Comparison of ENCODE assay signal across 3 cellular contexts in genomic region chr7:107056058-107056457, GRCh38. TPM values are rescaled to one million over a fixed set of nuclear protein-coding genes. Genes with fewer than 3 reads are reported as not detected.
A peak's percentile ranks its signal among the peaks of the same experiment; 100 is the strongest.
DNase-seq lines count a peak whose midpoint lies in the region; ATAC-seq, FAIRE-seq and TF ChIP-seq lines count a peak whose summit lies in the region.
"Not testable (repeated sequence)": the region's sequence is repeated elsewhere in the genome, so short reads cannot be mapped to it uniquely, and the experiment has no call there.

No MANE protein-coding gene starts in this region.

- not testable (repeated sequence) for BruUV-seq in K562 (replicated peaks; lab: Mats Ljungman, UMichigan)

- not testable (repeated sequence) for H3K9me3 Mint-ChIP-seq in neural crest cell

- H3K27me3 Mint-ChIP-seq in neural crest cell (ENCODE audit: low read depth), result not testable (repeated sequence)

- H3K27ac Mint-ChIP-seq in neural crest cell (ENCODE audit: unreplicated experiment), result peak overlapping the region; percentile 71

- not testable (repeated sequence) for H3K27me3 ChIP-seq in K562 (ENCODE audit: control insufficient read depth in 2 of 2, insufficient read depth in 2 of 2, low read length in 2 of 2)

- not testable (repeated sequence) for H3K9me3 ChIP-seq in HEK293 (ENCODE audit: control insufficient read depth, insufficient read depth, low read depth, low read length); K562 (replicated peaks; ENCODE audit: control insufficient read depth, insufficient read depth, low read depth, low read length)

- H3K36me3 ChIP-seq in HEK293 (ENCODE audit: control insufficient read depth in 2 of 2, insufficient read depth in 1 of 2, low read length in 2 of 2); K562 (ENCODE audit: control insufficient read depth, insufficient read depth, low read length): not testable (repeated sequence)

- H3K4me2 ChIP-seq in K562 (ENCODE audit: insufficient read depth, low read length), result not testable (repeated sequence)

- 81% methylated on average over 3 of the region's 3 CpGs for WGBS in K562 (ENCODE audit: insufficient coverage, low coverage, missing lambda C conversion rate)

- H3K36me3 Mint-ChIP-seq in neural crest cell (ENCODE audit: low read depth), result not testable (repeated sequence)

- H3K9ac ChIP-seq in K562 (ENCODE audit: insufficient read depth in 1 of 2, low read depth in 2 of 2, low read length in 2 of 2), result not testable (repeated sequence)

- ATAC-seq in K562, result not testable (repeated sequence)

- not testable (repeated sequence) for TF ChIP-seq POLR2A in K562 (conservative IDR thresholded peaks at IDR 0.05)

- DNase-seq in K562 (ENCODE audit: extremely low read depth in 1 of 4, low spot score in 3 of 4); neural crest cell (ENCODE audit: low read depth, low spot score): not testable (repeated sequence)

- not testable (repeated sequence) for TF ChIP-seq RAD21 in K562 (CRISPR knock-in tag; conservative IDR thresholded peaks at IDR 0.05 in 1 of 2, IDR thresholded peaks at IDR 0.05 in 1 of 2)

- H3K4me3 ChIP-seq in HEK293 (ENCODE audit: low read depth, low read length); K562: not testable (repeated sequence)

- CTCF ChIA-PET in HEK293 (lab: Yijun Ruan, JAX), result interaction anchor here (0.6 kb wide), 1 partner anchor 94 kb away, joined by 6 read pairs; no protein-coding TSS in a partner anchor
- CTCF ChIA-PET in K562 (lab: Yijun Ruan, JAX; ENCODE audit: low intra/inter-chr PET ratio), result not testable (repeated sequence)

- H3K9me1 ChIP-seq in K562 (ENCODE audit: control insufficient read depth, insufficient read depth, low read length), result not testable (repeated sequence)

- not testable (repeated sequence) for TF ChIP-seq EP300 in K562 (IDR thresholded peaks at IDR 0.05; ENCODE audit: low read length)

- in situ Hi-C loops in K562 (cut with MboI), result not testable (repeated sequence)

- POLR2A ChIA-PET in HEK293 (lab: Yijun Ruan, JAX), result not testable (repeated sequence)
- POLR2A ChIA-PET in K562 (lab: Yijun Ruan, JAX), result interaction anchor here (1.0 to 3.6 kb wide), 6 partner anchors 8 to 22 kb away, joined by 4 to 16 read pairs (median 7); no protein-coding TSS in a partner anchor

- FAIRE-seq in K562 (lab: Jason Lieb, UNC), result not testable (repeated sequence)

- H3K4me3 Mint-ChIP-seq in neural crest cell, result not testable (repeated sequence)

- intact Hi-C loops in K562 (cut with micrococcal nuclease), result not testable (repeated sequence)

- not testable (repeated sequence) for H4K20me1 ChIP-seq in K562 (replicated peaks; ENCODE audit: control insufficient read depth, insufficient read depth, low read length)

- TF ChIP-seq CTCF in HEK293 (tag by site-specific recombination; IDR thresholded peaks at IDR 0.05); K562 (IDR thresholded peaks at IDR 0.05 in 2 of 3, conservative IDR thresholded peaks at IDR 0.05 in 1 of 3; ENCODE audit: insufficient read depth in 2 of 3, low read depth in 1 of 3, low read length in 3 of 3); neural crest cell (conservative IDR thresholded peaks at IDR 0.05): not testable (repeated sequence)

- H3K4me1 Mint-ChIP-seq in neural crest cell, result not testable (repeated sequence)

- not testable (repeated sequence) for H3K4me1 ChIP-seq in HEK293 (ENCODE audit: control insufficient read depth, insufficient read depth, low read length)
- H3K4me1 ChIP-seq in K562 (replicated peaks in 1 of 2; ENCODE audit: control insufficient read depth in 2 of 2, insufficient read depth in 2 of 2, low read length in 2 of 2), result peaks cover 4 to 20% of the 10 kb centered on the region in 2 experiments; a peak in 4 of 5 replicates

- not testable (repeated sequence) for H2AFZ ChIP-seq in K562 (ENCODE audit: low read depth, low read length)

- not testable (repeated sequence) for H3K27ac ChIP-seq in HEK293 (ENCODE audit: extremely low read depth, low read depth, low read length); K562 (ENCODE audit: extremely low read depth, low read depth, low read length)

- H3K79me2 ChIP-seq in K562 (ENCODE audit: control insufficient read depth, insufficient read depth, low read length), result peaks cover 88% of the 10 kb centered on the region

TF ChIP-seq in HEK293, 187 proteins besides CTCF, POLR2A, EP300 and RAD21:
- TF ChIP-seq, protein P1, sequence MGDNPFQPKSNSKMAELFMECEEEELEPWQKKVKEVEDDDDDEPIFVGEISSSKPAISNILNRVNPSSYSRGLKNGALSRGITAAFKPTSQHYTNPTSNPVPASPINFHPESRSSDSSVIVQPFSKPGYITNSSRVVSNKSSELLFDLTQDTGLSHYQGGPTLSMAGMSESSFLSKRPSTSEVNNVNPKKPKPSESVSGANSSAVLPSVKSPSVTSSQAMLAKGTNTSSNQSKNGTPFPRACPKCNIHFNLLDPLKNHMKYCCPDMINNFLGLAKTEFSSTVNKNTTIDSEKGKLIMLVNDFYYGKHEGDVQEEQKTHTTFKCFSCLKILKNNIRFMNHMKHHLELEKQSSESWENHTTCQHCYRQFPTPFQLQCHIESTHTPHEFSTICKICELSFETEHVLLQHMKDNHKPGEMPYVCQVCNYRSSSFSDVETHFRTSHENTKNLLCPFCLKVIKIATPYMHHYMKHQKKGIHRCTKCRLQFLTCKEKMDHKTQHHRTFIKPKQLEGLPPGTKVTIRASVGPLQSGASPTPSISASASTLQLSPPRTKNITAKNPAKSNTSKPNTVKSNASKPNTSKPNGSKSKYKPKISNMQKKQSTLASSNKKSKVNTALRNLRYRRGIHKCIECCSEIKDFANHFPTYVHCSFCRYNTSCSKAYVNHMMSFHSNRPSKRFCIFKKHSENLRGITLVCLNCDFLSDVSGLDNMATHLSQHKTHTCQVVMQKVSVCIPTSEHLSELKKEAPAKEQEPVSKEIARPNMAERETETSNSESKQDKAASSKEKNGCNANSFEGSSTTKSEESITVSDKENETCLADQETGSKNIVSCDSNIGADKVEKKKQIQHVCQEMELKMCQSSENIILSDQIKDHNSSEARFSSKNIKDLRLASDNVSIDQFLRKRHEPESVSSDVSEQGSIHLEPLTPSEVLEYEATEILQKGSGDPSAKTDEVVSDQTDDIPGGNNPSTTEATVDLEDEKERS (tag by site-specific recombination; IDR thresholded peaks at IDR 0.05), result 0 out of 2 replicates have a peak, but pooled peaks have one; percentile 8

TF ChIP-seq in K562, 482 proteins besides CTCF, POLR2A, EP300 and RAD21:
- TF ChIP-seq TRIM28 (IDR thresholded peaks at IDR 0.05) (peak; percentile 92), RBM25 (IDR thresholded peaks at IDR 0.05; ENCODE audit: low read depth, low read length, severe bottlenecking) (peak; percentile 4), EHMT2 (IDR thresholded peaks at IDR 0.05) (peak; percentile 64; the same call in 1 of the 2 replicates), HDAC2 (IDR thresholded peaks at IDR 0.05) (peak; percentile 40; the same call in 1 of the 2 replicates), TRIM24 (IDR thresholded peaks at IDR 0.05) (peak in 1 of 2 experiments; percentile 67; a peak in 2 of 4 replicates), BCOR (IDR thresholded peaks at IDR 0.05) (peak; percentile 92), KDM1A (IDR thresholded peaks at IDR 0.05) (peak; percentile 47 to 67; a peak in 3 of 4 replicates), SMARCA5 (IDR thresholded peaks at IDR 0.05) (peak; percentile 85; the same call in 1 of the 2 replicates), CC2D1A (IDR thresholded peaks at IDR 0.05) (peak; percentile 51; the same call in 1 of the 2 replicates)
- TF ChIP-seq, protein P2, sequence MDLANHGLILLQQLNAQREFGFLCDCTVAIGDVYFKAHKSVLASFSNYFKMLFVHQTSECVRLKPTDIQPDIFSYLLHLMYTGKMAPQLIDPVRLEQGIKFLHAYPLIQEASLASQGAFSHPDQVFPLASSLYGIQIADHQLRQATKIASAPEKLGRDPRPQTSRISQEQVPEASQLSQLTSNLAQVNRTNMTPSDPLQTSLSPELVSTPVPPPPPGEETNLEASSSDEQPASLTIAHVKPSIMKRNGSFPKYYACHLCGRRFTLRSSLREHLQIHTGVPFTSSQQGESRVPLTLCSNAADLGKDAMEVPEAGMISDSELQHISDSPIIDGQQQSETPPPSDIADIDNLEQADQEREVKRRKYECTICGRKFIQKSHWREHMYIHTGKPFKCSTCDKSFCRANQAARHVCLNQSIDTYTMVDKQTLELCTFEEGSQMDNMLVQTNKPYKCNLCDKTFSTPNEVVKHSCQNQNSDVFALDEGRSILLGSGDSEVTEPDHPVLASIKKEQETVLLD (IDR thresholded peaks at IDR 0.05), result 0 out of 2 replicates have a peak, but pooled peaks have one; percentile 22

RNA-seq across cellular contexts. Expression of gene PRKAR2B, which starts 11.6 kb away (rescaled TPM):
- 16.3 and 57.4 TPM in 2 replicates for total RNA-seq in K562 (2011; cell fraction: chromatin; rRNA removed; ENCODE audit: low replicate concordance)
- 14.3 and 18.3 TPM in 2 replicates for total RNA-seq in K562 (2011; cell fraction: nucleolus; rRNA removed)
- 31.1 and 47.5 TPM in 2 replicates for total RNA-seq in K562 (2011; cell fraction: nucleoplasm; rRNA removed)
- total RNA-seq in K562 (2014; rRNA removed) (107 and 108 TPM in 2 replicates), K562 (2014; rRNA removed; fragmentation: Illumina TruSeq; extraction: Trizol) (156 and 172 TPM in 2 replicates), K562 (2015; rRNA removed; fragmentation: Illumina TruSeq; extraction: Trizol) (131 and 138 TPM in 2 replicates), K562 (2021) (115 and 129 TPM in 2 replicates), neural crest cell (14.2 and 14.4 TPM in 2 replicates)
- polyA plus RNA-seq in K562 (2011; rRNA removed) (122 and 173 TPM in 2 replicates), K562 (2014; fragmentation: Illumina TruSeq; extraction: Trizol) (117 and 140 TPM in 2 replicates), K562 (2014; fragmentation: Nextera tagmentation; extraction: Ambion mirVana) (10 to 100 TPM; 59.0 to 65.4 TPM), K562 (2014; rRNA removed) (77.1 and 86.2 TPM in 2 replicates)
- 29.4 and 57.2 TPM in 2 replicates for polyA plus RNA-seq in K562 (2011; cell fraction: cytosol; rRNA removed)
- polyA plus RNA-seq in K562 (2011; cell fraction: nucleus; rRNA removed), result 17.3 and 27.3 TPM in 2 replicates
- 79.6 and 100 TPM in 2 replicates for polyA plus RNA-seq in K562 (2012)
- polyA minus RNA-seq in K562 (2011; rRNA and poly(A)+ RNA removed), result 205 and 212 TPM in 2 replicates
- 96.1 and 101 TPM in 2 replicates for polyA minus RNA-seq in K562 (2011; cell fraction: cytosol; rRNA and poly(A)+ RNA removed)
- 19.3 and 36.1 TPM in 2 replicates for polyA minus RNA-seq in K562 (2011; cell fraction: nucleus; rRNA and poly(A)+ RNA removed)
